Comparison of ENCODE assay signal across 22 cellular contexts in the genomic region with DNA sequence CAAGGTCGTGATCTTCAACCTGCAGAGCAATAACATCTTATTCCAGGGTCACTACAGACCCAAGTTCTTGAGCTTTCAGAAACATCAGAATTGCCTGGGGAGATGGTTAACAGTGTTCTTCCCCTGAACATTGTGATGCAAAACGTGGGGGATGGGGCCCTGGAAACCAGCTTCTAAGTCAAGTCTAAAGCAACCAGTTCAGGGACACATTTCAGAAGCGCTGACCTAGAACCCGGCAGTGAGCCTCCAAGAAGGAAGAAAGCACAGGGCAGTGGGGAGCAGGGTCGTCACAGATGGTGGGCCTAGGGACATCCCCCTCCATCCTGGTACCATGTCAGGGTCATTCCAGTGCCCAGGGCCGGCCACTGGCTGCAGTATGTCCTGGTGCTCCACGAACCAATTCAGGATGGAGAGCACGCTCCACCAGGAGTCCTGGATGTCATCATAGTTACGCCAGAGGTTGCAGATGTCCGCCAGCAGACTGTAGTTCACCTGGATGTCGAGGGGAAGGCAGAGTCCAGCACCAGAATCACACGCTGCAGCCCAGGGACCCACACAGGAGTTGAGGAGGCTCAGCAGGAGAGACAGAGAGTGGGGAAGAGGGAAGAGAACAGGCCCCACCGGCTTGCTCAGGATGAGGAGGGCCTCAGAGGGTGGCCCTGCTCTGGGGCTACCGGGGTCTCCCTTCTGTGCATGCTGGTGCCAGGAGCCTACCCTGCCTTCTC.
DNase-seq lines count a peak whose midpoint lies in the region; ATAC-seq lines count a peak whose summit lies in the region.
"Had no signal": no experiment of that assay in that cellular context is flagged by ENCODE, and none has a peak within 500 bp of the region (broad histone marks: within the 10 kb centered on the region; RNA-seq: fewer than 3 reads in every experiment).

No MANE protein-coding gene starts in this region.

- no peak overlapping the region for H3K4me3 Mint-ChIP-seq in central memory CD8-positive, alpha-beta T cell
- H3K4me3 Mint-ChIP-seq in stimulated activated effector memory CD8-positive, alpha-beta T cell treated with anti-CD3 and anti-CD28 coated beads, Interleukin-12 subunit alpha, Interleukin-12 subunit beta, amount 100 ng/mL, for 72 hours: no peak overlapping the region
- H3K4me3 Mint-ChIP-seq: activated naive CD4-positive, alpha-beta T cell treated with anti-CD3 and anti-CD28 coated beads for 36 hours; B cell; HFFc6; T-cell had no signal

- ATAC-seq in central memory CD8-positive, alpha-beta T cell (replicated peaks; ENCODE audit: extremely low read depth, poor library complexity, severe bottlenecking): no peak
- no peak for ATAC-seq in stimulated activated effector memory CD8-positive, alpha-beta T cell treated with anti-CD3 and anti-CD28 coated beads, Interleukin-12 subunit alpha, Interleukin-12 subunit beta, amount 100 ng/mL, for 72 hours
- ATAC-seq in HG02623 (IDR thresholded peaks at IDR 0.05; ENCODE audit: unreplicated experiment): no peak
- no peak for ATAC-seq in HG03135 (IDR thresholded peaks at IDR 0.05; ENCODE audit: unreplicated experiment)
- ATAC-seq: K562, lower lobe of right lung, T-cell had no signal

- no peaks in the 10 kb centered on the region for H3K27me3 Mint-ChIP-seq in central memory CD8-positive, alpha-beta T cell
- H3K27me3 Mint-ChIP-seq: B cell, T-cell had no signal

- peaks cover 16% of the 10 kb centered on the region for H3K36me3 Mint-ChIP-seq in central memory CD8-positive, alpha-beta T cell (ENCODE audit: insufficient read depth)
- peaks cover 42% of the 10 kb centered on the region for H3K36me3 Mint-ChIP-seq in stimulated activated effector memory CD8-positive, alpha-beta T cell treated with anti-CD3 and anti-CD28 coated beads, Interleukin-12 subunit alpha, Interleukin-12 subunit beta, amount 100 ng/mL, for 72 hours

- peak overlapping the region; percentile 75 for H3K27ac Mint-ChIP-seq in central memory CD8-positive, alpha-beta T cell (ENCODE audit: low read depth)
- H3K27ac Mint-ChIP-seq in stimulated activated effector memory CD8-positive, alpha-beta T cell treated with anti-CD3 and anti-CD28 coated beads, Interleukin-12 subunit alpha, Interleukin-12 subunit beta, amount 100 ng/mL, for 72 hours: peak overlapping the region; percentile 24
- H3K27ac Mint-ChIP-seq: activated naive CD4-positive, alpha-beta T cell treated with anti-CD3 and anti-CD28 coated beads for 36 hours; B cell; HFFc6 had no signal

- peak; percentile 33 for DNase-seq in activated CD8-positive, alpha-beta memory T cell treated with anti-CD3 and anti-CD28 coated beads for 24 hours
- no peak for DNase-seq in activated CD8-positive, alpha-beta memory T cell treated with anti-CD3 and anti-CD28 coated beads, Interleukin-2, amount 50 U/mL, for 4 hours
- DNase-seq in central memory CD8-positive, alpha-beta T cell (ENCODE audit: low spot score in 2 of 2): no peak
- DNase-seq in islet precursor cell (peak; percentile 48), Ammon's horn (ENCODE audit: low spot score) (no peak)
- DNase-seq in stimulated activated effector memory CD8-positive, alpha-beta T cell treated with anti-CD3 and anti-CD28 coated beads, Interleukin-12 subunit alpha, Interleukin-12 subunit beta, amount 100 ng/mL, for 72 hours (ENCODE audit: low spot score in 2 of 2): peak in 1 of 2 donors; percentile 42
- DNase-seq: 8988T; activated CD4-positive, alpha-beta T cell treated with anti-CD3 and anti-CD28 coated beads, Interleukin-2, amount 50 U/mL, for 1 hour; activated naive CD4-positive, alpha-beta T cell treated with anti-CD3 and anti-CD28 coated beads for 36 hours; amygdala; COR-L47; effector memory CD4-positive, alpha-beta T cell; HFFc6; lower lobe of right lung; NCI-H1436 treated with DMSO at 0.1 percent for 48 hours; NCI-H526 treated with DMSO at 0.1 percent for 48 hours; occipital lobe had no signal

- H3K4me1 Mint-ChIP-seq in central memory CD8-positive, alpha-beta T cell: peaks cover 28% of the 10 kb centered on the region
- H3K4me1 Mint-ChIP-seq in stimulated activated effector memory CD8-positive, alpha-beta T cell treated with anti-CD3 and anti-CD28 coated beads, Interleukin-12 subunit alpha, Interleukin-12 subunit beta, amount 100 ng/mL, for 72 hours: peaks cover 21% of the 10 kb centered on the region

- H3K9me3 Mint-ChIP-seq in central memory CD8-positive, alpha-beta T cell: no peaks in the 10 kb centered on the region
- H3K9me3 Mint-ChIP-seq in stimulated activated effector memory CD8-positive, alpha-beta T cell treated with anti-CD3 and anti-CD28 coated beads, Interleukin-12 subunit alpha, Interleukin-12 subunit beta, amount 100 ng/mL, for 72 hours: no peaks in the 10 kb centered on the region
- H3K9me3 Mint-ChIP-seq: activated naive CD4-positive, alpha-beta T cell treated with anti-CD3 and anti-CD28 coated beads for 36 hours; HFFc6; T-cell had no signal

Comparison
In these comparisons a context has a peak if more than half of its experiments do, and no peak if none do; other contexts are left out.
1. DNase-seq: peak in activated CD8-positive, alpha-beta memory T cell treated with anti-CD3 and anti-CD28 coated beads for 24 hours (single experiment) and islet precursor cell (single experiment); none in activated CD8-positive, alpha-beta memory T cell treated with anti-CD3 and anti-CD28 coated beads, Interleukin-2, amount 50 U/mL, for 4 hours (single experiment), central memory CD8-positive, alpha-beta T cell (0 of 2) and Ammon's horn (single experiment).